Comparison of ENCODE assay signal across 30 cellular contexts in genomic region chr6:138275976-138276375, GRCh38. TPM values are rescaled to one million over a fixed set of nuclear protein-coding genes. Genes with fewer than 3 reads are reported as not detected.
DNase-seq lines count a peak whose midpoint lies in the region; ATAC-seq and TF ChIP-seq lines count a peak whose summit lies in the region.
"Had no signal": no experiment of that assay in that cellular context is flagged by ENCODE, and none has a peak within 500 bp of the region (broad histone marks: within the 10 kb centered on the region; RNA-seq: fewer than 3 reads in every experiment).

No MANE protein-coding gene starts in this region.

- DNase-seq in DMS53 (lab: John Stamatoyannopoulos, UW) (peak; percentile 6), DMS53 treated with DMSO at 0.1 percent for 48 hours (lab: John Stamatoyannopoulos, UW; ENCODE audit: unreplicated experiment) (no peak), NCI-H69 (lab: John Stamatoyannopoulos, UW) (peak; percentile 23), endodermal cell (peak; percentile 71), neural progenitor cell (ENCODE audit: low spot score) (peak; percentile 16), left lung (no peak)
- no peak for DNase-seq in stimulated activated naive B cell treated with anti-CD40 and anti-IgM and Interleukin-4, amounts not matched to agents 10 μg/mL and 1 μg/mL and 100 μg/mL, for 72 hours
- DNase-seq: activated CD4-positive, alpha-beta T cell treated with anti-CD3 and anti-CD28 coated beads, Interleukin-2, amount 10 ng/mL, durations not matched to agents 7 days and 5 days; activated CD8-positive, alpha-beta memory T cell treated with anti-CD3 and anti-CD28 coated beads, Interleukin-2, amount 10 ng/mL, durations not matched to agents 7 days and 5 days; CD8-positive, alpha-beta T cell; cortex of kidney; NCI-H2081; NCI-H446 treated with DMSO at 0.1 percent for 48 hours; nucleus accumbens; stimulated activated CD4-positive, alpha-beta T cell treated with anti-CD3 and anti-CD28 coated beads, Interleukin-1b, Interleukin-23, amount 100 ng/mL, for 48 hours had no signal

- H3K27ac Mint-ChIP-seq in endodermal cell (peak overlapping the region; percentile 9), neural progenitor cell (no peak overlapping the region)
- no peak overlapping the region for H3K27ac Mint-ChIP-seq in stimulated activated naive B cell treated with anti-CD40 and anti-IgM and Interleukin-4, amounts not matched to agents 10 μg/mL and 1 μg/mL and 100 μg/mL, for 72 hours
- H3K27ac Mint-ChIP-seq: activated CD4-positive, alpha-beta T cell treated with anti-CD3 and anti-CD28 coated beads, Interleukin-2, amount 10 ng/mL, durations not matched to agents 7 days and 5 days; activated CD8-positive, alpha-beta memory T cell treated with anti-CD3 and anti-CD28 coated beads, Interleukin-2, amount 10 ng/mL, durations not matched to agents 7 days and 5 days; activated naive CD4-positive, alpha-beta T cell treated with anti-CD3 and anti-CD28 coated beads, Interleukin-2, amount 50 U/mL, for 24 hours; CD8-positive, alpha-beta T cell; memory B cell had no signal

- no peaks in the 10 kb centered on the region for H4K20me1 ChIP-seq in neural progenitor cell (ENCODE audit: low read depth)

- H2AFZ ChIP-seq in neural progenitor cell (replicated peaks): no peak overlapping the region

- H3K4me3 ChIP-seq in endodermal cell (ENCODE audit: low read length) (no peak overlapping the region), neural progenitor cell (no peak overlapping the region), left lung (no peak overlapping the region)
- H3K4me3 ChIP-seq: cardiac muscle cell, skin epidermis had no signal

- H3K27me3 Mint-ChIP-seq in endodermal cell (ENCODE audit: insufficient read depth): no peaks in the 10 kb centered on the region
- H3K27me3 Mint-ChIP-seq in neural progenitor cell (ENCODE audit: insufficient read depth, low read depth): no peaks in the 10 kb centered on the region
- no peaks in the 10 kb centered on the region for H3K27me3 Mint-ChIP-seq in stimulated activated naive B cell treated with anti-CD40 and anti-IgM and Interleukin-4, amounts not matched to agents 10 μg/mL and 1 μg/mL and 100 μg/mL, for 72 hours
- H3K27me3 Mint-ChIP-seq: activated CD8-positive, alpha-beta memory T cell treated with anti-CD3 and anti-CD28 coated beads, Interleukin-2, amount 10 ng/mL, durations not matched to agents 7 days and 5 days; activated naive CD4-positive, alpha-beta T cell treated with anti-CD3 and anti-CD28 coated beads, Interleukin-2, amount 50 U/mL, for 24 hours had no signal

- H3K36me3 Mint-ChIP-seq in endodermal cell (ENCODE audit: low read depth): peaks cover 8% of the 10 kb centered on the region
- no peaks in the 10 kb centered on the region for H3K36me3 Mint-ChIP-seq in neural progenitor cell
- H3K36me3 Mint-ChIP-seq in stimulated activated naive B cell treated with anti-CD40 and anti-IgM and Interleukin-4, amounts not matched to agents 10 μg/mL and 1 μg/mL and 100 μg/mL, for 72 hours: no peaks in the 10 kb centered on the region
- H3K36me3 Mint-ChIP-seq: activated CD8-positive, alpha-beta memory T cell treated with anti-CD3 and anti-CD28 coated beads, Interleukin-2, amount 10 ng/mL, durations not matched to agents 7 days and 5 days; activated naive CD4-positive, alpha-beta T cell treated with anti-CD3 and anti-CD28 coated beads, Interleukin-2, amount 50 U/mL, for 24 hours; CD8-positive, alpha-beta T cell; memory B cell had no signal

- H3K4me2 ChIP-seq in neural progenitor cell: no peak overlapping the region

- no peaks in the 10 kb centered on the region for H3F3A ChIP-seq in neural progenitor cell (ENCODE audit: low read depth)

- ATAC-seq in left lung (no peak), GM21528 (IDR thresholded peaks at IDR 0.05; ENCODE audit: low FRiP score, unreplicated experiment) (no peak)
- ATAC-seq in stimulated activated naive B cell treated with anti-CD40 and anti-IgM and Interleukin-4, amounts not matched to agents 10 μg/mL and 1 μg/mL and 100 μg/mL, for 72 hours (replicated peaks): no peak
- ATAC-seq: activated CD8-positive, alpha-beta memory T cell treated with anti-CD3 and anti-CD28 coated beads, Interleukin-2, amount 10 ng/mL, durations not matched to agents 7 days and 5 days; CD8-positive, alpha-beta T cell; SK-N-SH treated with all-trans-retinoic acid at 6 μM for 48 hours had no signal

- no peak overlapping the region for H3K4me3 Mint-ChIP-seq in endodermal cell
- no peak overlapping the region for H3K4me3 Mint-ChIP-seq in neural progenitor cell
- H3K4me3 Mint-ChIP-seq in stimulated activated naive B cell treated with anti-CD40 and anti-IgM and Interleukin-4, amounts not matched to agents 10 μg/mL and 1 μg/mL and 100 μg/mL, for 72 hours: no peak overlapping the region
- H3K4me3 Mint-ChIP-seq: activated CD4-positive, alpha-beta T cell treated with anti-CD3 and anti-CD28 coated beads, Interleukin-2, amount 10 ng/mL, durations not matched to agents 7 days and 5 days; activated CD8-positive, alpha-beta memory T cell treated with anti-CD3 and anti-CD28 coated beads, Interleukin-2, amount 10 ng/mL, durations not matched to agents 7 days and 5 days; activated naive CD4-positive, alpha-beta T cell treated with anti-CD3 and anti-CD28 coated beads, Interleukin-2, amount 50 U/mL, for 24 hours; CD8-positive, alpha-beta T cell; memory B cell had no signal

- peaks cover 6% of the 10 kb centered on the region for H3K36me3 ChIP-seq in endodermal cell (ENCODE audit: control insufficient read depth, insufficient read depth, low read length)
- no peaks in the 10 kb centered on the region for H3K36me3 ChIP-seq in neural progenitor cell
- peaks cover 0 to 7% of the 10 kb centered on the region in 2 donors for H3K36me3 ChIP-seq in left lung
- H3K36me3 ChIP-seq: cardiac muscle cell had no signal

- no peaks in the 10 kb centered on the region for H3K9me3 ChIP-seq in endodermal cell (ENCODE audit: control insufficient read depth, low read length)
- no peaks in the 10 kb centered on the region for H3K9me3 ChIP-seq in neural progenitor cell (ENCODE audit: low read depth)
- no peaks in the 10 kb centered on the region for H3K9me3 ChIP-seq in left lung

- intact Hi-C loops in left lung (cut with DNase I): loop anchor here in 1 of 2 donors (5.0 kb wide), 1 partner anchor 159 kb away; no protein-coding TSS in a partner anchor

- H3K4me1 Mint-ChIP-seq in endodermal cell (peaks cover 8% of the 10 kb centered on the region), neural progenitor cell (no peaks in the 10 kb centered on the region)
- H3K4me1 Mint-ChIP-seq in stimulated activated naive B cell treated with anti-CD40 and anti-IgM and Interleukin-4, amounts not matched to agents 10 μg/mL and 1 μg/mL and 100 μg/mL, for 72 hours: no peaks in the 10 kb centered on the region
- H3K4me1 Mint-ChIP-seq: activated CD4-positive, alpha-beta T cell treated with anti-CD3 and anti-CD28 coated beads, Interleukin-2, amount 10 ng/mL, durations not matched to agents 7 days and 5 days; activated CD8-positive, alpha-beta memory T cell treated with anti-CD3 and anti-CD28 coated beads, Interleukin-2, amount 10 ng/mL, durations not matched to agents 7 days and 5 days; activated naive CD4-positive, alpha-beta T cell treated with anti-CD3 and anti-CD28 coated beads, Interleukin-2, amount 50 U/mL, for 24 hours; memory B cell had no signal

- H3K9ac ChIP-seq in endodermal cell (ENCODE audit: extremely low read depth, low read length, poor library complexity, severe bottlenecking) (no peak overlapping the region), neural progenitor cell (no peak overlapping the region)

- no peaks in the 10 kb centered on the region for H3K9me3 Mint-ChIP-seq in endodermal cell
- no peaks in the 10 kb centered on the region for H3K9me3 Mint-ChIP-seq in neural progenitor cell
- no peaks in the 10 kb centered on the region for H3K9me3 Mint-ChIP-seq in stimulated activated naive B cell treated with anti-CD40 and anti-IgM and Interleukin-4, amounts not matched to agents 10 μg/mL and 1 μg/mL and 100 μg/mL, for 72 hours
- H3K9me3 Mint-ChIP-seq: activated CD4-positive, alpha-beta T cell treated with anti-CD3 and anti-CD28 coated beads, Interleukin-2, amount 10 ng/mL, durations not matched to agents 7 days and 5 days; activated naive CD4-positive, alpha-beta T cell treated with anti-CD3 and anti-CD28 coated beads, Interleukin-2, amount 50 U/mL, for 24 hours; CD8-positive, alpha-beta T cell; memory B cell had no signal

- H3K79me2 ChIP-seq in neural progenitor cell (ENCODE audit: low read depth): no peaks in the 10 kb centered on the region

- H3K27me3 ChIP-seq in endodermal cell (ENCODE audit: control insufficient read depth, insufficient read depth, low read length, poor library complexity, severe bottlenecking): no peaks in the 10 kb centered on the region
- H3K27me3 ChIP-seq in neural progenitor cell: no peaks in the 10 kb centered on the region
- no peaks in the 10 kb centered on the region for H3K27me3 ChIP-seq in left lung

- peaks cover 7% of the 10 kb centered on the region for H3K4me1 ChIP-seq in endodermal cell (ENCODE audit: control insufficient read depth, insufficient read depth, low read length)
- no peaks in the 10 kb centered on the region for H3K4me1 ChIP-seq in neural progenitor cell
- no peaks in the 10 kb centered on the region for H3K4me1 ChIP-seq in left lung

- H3K27ac ChIP-seq in endodermal cell (ENCODE audit: low read depth, low read length) (no peak overlapping the region), neural progenitor cell (no peak overlapping the region), left lung (no peak overlapping the region)
- H3K27ac ChIP-seq: cardiac muscle cell, HL-60, RWPE1, skin epidermis had no signal

- TF ChIP-seq CTCF in endodermal cell (conservative IDR thresholded peaks at IDR 0.05) (peak; percentile 56), neural progenitor cell (IDR thresholded peaks at IDR 0.05) (no peak), left lung (IDR thresholded peaks at IDR 0.05) (no peak)

- 95 to 100% methylated on average over 3 of the region's 3 CpGs for WGBS in endodermal cell (ENCODE audit: insufficient coverage in 1 of 2, insufficient read length in 1 of 2), 2 experiments

RNA-seq across cellular contexts. Expression of gene PBOV1, which starts 57.7 kb away (rescaled TPM):
- total RNA-seq in endodermal cell: not detected
- not detected for polyA plus RNA-seq in endodermal cell (2013, experiment 1 of 2)
- not detected for polyA plus RNA-seq in endodermal cell (2013, experiment 2 of 2)
- total RNA-seq in neural progenitor cell (ENCODE audit: low replicate concordance): not detected in 2 replicates
- total RNA-seq in left lung: not detected
- total RNA-seq: activated CD4-positive, alpha-beta T cell treated with anti-CD3 and anti-CD28 coated beads, Interleukin-2, amount 10 ng/mL, durations not matched to agents 7 days and 5 days; activated CD8-positive, alpha-beta memory T cell treated with anti-CD3 and anti-CD28 coated beads, Interleukin-2, amount 10 ng/mL, durations not matched to agents 7 days and 5 days; cardiac muscle cell; CD8-positive, alpha-beta T cell; fibroblast of lung; glomerular endothelial cell; myocyte; pulmonary artery endothelial cell; subcutaneous adipose tissue; T-helper 2 cell treated with Interferon-gamma antibody and Interleukin-4, amounts not matched to agents 100 ng/mL and 5 ng/mL, for 36 hours; urinary bladder had no signal
- polyA plus RNA-seq: cardiac muscle cell, fibroblast of lung, urinary bladder had no signal

Comparison
In these comparisons a context has a peak if more than half of its experiments do, and no peak if none do; other contexts are left out.
1. DNase-seq: peak in DMS53 (single experiment), NCI-H69 (single experiment), endodermal cell (single experiment) and neural progenitor cell (single experiment); none in DMS53 treated with DMSO at 0.1 percent for 48 hours (single experiment), left lung (0 of 2) and stimulated activated naive B cell treated with anti-CD40 and anti-IgM and Interleukin-4, amounts not matched to agents 10 μg/mL and 1 μg/mL and 100 μg/mL, for 72 hours (single experiment).